In the genomic region with DNA sequence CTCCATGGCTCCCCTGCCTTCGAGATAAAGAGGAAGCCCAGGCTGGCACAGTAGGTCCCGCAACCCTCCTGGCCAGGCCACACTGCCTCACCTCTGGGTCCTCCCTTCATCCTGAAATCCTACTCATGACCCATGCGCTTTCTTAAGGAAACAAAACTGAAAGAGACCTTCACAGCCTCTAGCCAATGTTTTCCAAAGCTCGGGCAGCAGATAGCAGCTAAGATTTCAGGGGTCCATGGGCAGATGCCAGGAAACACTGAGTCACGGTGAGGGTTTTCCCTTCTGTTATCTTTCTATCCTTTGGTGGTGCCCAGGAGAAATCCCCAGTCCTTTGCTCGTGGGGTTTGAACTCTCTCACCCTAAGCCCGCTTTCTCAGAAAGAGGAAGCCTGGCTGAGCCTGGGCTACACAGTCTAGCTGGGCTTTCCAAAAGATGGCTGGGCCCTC, we compare ENCODE assay signal across 11 cellular contexts. TPM values are rescaled to one million over a fixed set of nuclear protein-coding genes. Genes with fewer than 3 reads are reported as not detected.
DNase-seq lines count a peak whose midpoint lies in the region; ATAC-seq and TF ChIP-seq lines count a peak whose summit lies in the region.
"Had no signal": no experiment of that assay in that cellular context is flagged by ENCODE, and none has a peak within 500 bp of the region (broad histone marks: within the 10 kb centered on the region; RNA-seq: fewer than 3 reads in every experiment).

No MANE protein-coding gene starts in this region.

- DNase-seq in AG04450 (ENCODE audit: low read depth, low spot score) (no peak), T-helper 17 cell (no peak), fibroblast of villous mesenchyme (ENCODE audit: low read depth) (peak; percentile 61), gastrocnemius medialis (no peak), D341Med (ENCODE audit: low spot score) (no peak)
- DNase-seq: heart right ventricle had no signal

- POLR2A ChIA-PET in AG04450 (lab: Yijun Ruan, JAX), result no interaction called here

- TF ChIP-seq CTCF in AG04450 (IDR thresholded peaks at IDR 0.05; ENCODE audit: low read depth, low read length), result no peak
- no peak for TF ChIP-seq CTCF in fibroblast of villous mesenchyme (IDR thresholded peaks at IDR 0.05; ENCODE audit: insufficient read depth, low read depth, low read length)
- TF ChIP-seq CTCF in gastrocnemius medialis (IDR thresholded peaks at IDR 0.05 in 4 of 5, conservative IDR thresholded peaks at IDR 0.05 in 1 of 5), result no peak

- no peaks in the 10 kb centered on the region for H3K36me3 Mint-ChIP-seq in T-helper 17 cell (ENCODE audit: low read depth)

- H3K27ac ChIP-seq in AG04450 (ENCODE audit: low read depth, low read length), result peak overlapping the region; percentile 21
- H3K27ac ChIP-seq in gastrocnemius medialis, result no peak overlapping the region
- H3K27ac ChIP-seq: prostate gland, RWPE1 had no signal

- no peaks in the 10 kb centered on the region for H3K36me3 ChIP-seq in gastrocnemius medialis
- H3K36me3 ChIP-seq: heart right ventricle, prostate gland had no signal

- no peaks in the 10 kb centered on the region for H3K27me3 ChIP-seq in AG04450 (ENCODE audit: control insufficient read depth, insufficient read depth, low read length)
- H3K27me3 ChIP-seq in gastrocnemius medialis, result no peaks in the 10 kb centered on the region
- H3K27me3 ChIP-seq: heart right ventricle had no signal

- no peaks in the 10 kb centered on the region for H3K4me1 Mint-ChIP-seq in T-helper 17 cell

- peaks cover under 1% of the 10 kb centered on the region for H3K27me3 Mint-ChIP-seq in T-helper 17 cell

- CTCF ChIA-PET in AG04450 (lab: Charles Lee), result interaction anchor here (0.6 to 5.4 kb wide), 2 partner anchors 7 to 310 kb away, joined by 3 to 33 read pairs; no protein-coding TSS in a partner anchor

- H3K4me3 Mint-ChIP-seq in T-helper 17 cell, result no peak overlapping the region

- intact Hi-C loops in gastrocnemius medialis (cut with DNase I; ENCODE audit: low total_unique reads), result no loop called here

- H3K9me3 ChIP-seq in AG04450 (ENCODE audit: control insufficient read depth, insufficient read depth, low read length), result peaks cover 4% of the 10 kb centered on the region; the same call in 1 of the 2 replicates
- no peaks in the 10 kb centered on the region for H3K9me3 ChIP-seq in T-helper 17 cell (ENCODE audit: control insufficient read depth, low read length, poor library complexity, severe bottlenecking)
- no peaks in the 10 kb centered on the region for H3K9me3 ChIP-seq in gastrocnemius medialis
- H3K9me3 ChIP-seq: heart right ventricle, prostate gland had no signal

- peak; percentile 39 for ATAC-seq in GM21390 (IDR thresholded peaks at IDR 0.05; ENCODE audit: unreplicated experiment)
- no peak for ATAC-seq in T-helper 17 cell
- no peak for ATAC-seq in HG03139 (IDR thresholded peaks at IDR 0.05; ENCODE audit: unreplicated experiment)
- no peak for ATAC-seq in gastrocnemius medialis
- no peak for ATAC-seq in GM18517 (IDR thresholded peaks at IDR 0.05; ENCODE audit: unreplicated experiment)

- H3K4me3 ChIP-seq in AG04450 (ENCODE audit: low read depth, low read length), result no peak overlapping the region
- no peak overlapping the region for H3K4me3 ChIP-seq in fibroblast of villous mesenchyme (ENCODE audit: low read depth, low read length)
- no peak overlapping the region for H3K4me3 ChIP-seq in gastrocnemius medialis
- H3K4me3 ChIP-seq: prostate gland had no signal

- no peak for TF ChIP-seq POLR2A in gastrocnemius medialis (IDR thresholded peaks at IDR 0.05)

- H3K27ac Mint-ChIP-seq in T-helper 17 cell, result peak overlapping the region; percentile 49

- in situ Hi-C loops in gastrocnemius medialis (cut with MboI; ENCODE audit: low sequenced_read_pairs in 4 of 4), result no loop called here

- H3K4me1 ChIP-seq in gastrocnemius medialis, result no peaks in the 10 kb centered on the region
- H3K4me1 ChIP-seq: prostate gland had no signal

RNA-seq across cellular contexts. Expression of a gene that starts 26.6 kb away (rescaled TPM):
- 0.21 and 0.46 TPM in 2 replicates for polyA plus RNA-seq in AG04450 (2011; rRNA removed)
- polyA minus RNA-seq in AG04450 (2011; rRNA and poly(A)+ RNA removed), result 0.37 and 1.7 TPM in 2 replicates
- total RNA-seq in T-helper 17 cell (not detected), fibroblast of villous mesenchyme (0.43 and 0.64 TPM in 2 replicates), gastrocnemius medialis (10 to 100 TPM in 2 of 4 donors, 1 to 10 TPM in 2; 4.1 to 13.1 (median 8.2) TPM)
